8 cellular contexts compared by ENCODE assay signal in the genomic region with DNA sequence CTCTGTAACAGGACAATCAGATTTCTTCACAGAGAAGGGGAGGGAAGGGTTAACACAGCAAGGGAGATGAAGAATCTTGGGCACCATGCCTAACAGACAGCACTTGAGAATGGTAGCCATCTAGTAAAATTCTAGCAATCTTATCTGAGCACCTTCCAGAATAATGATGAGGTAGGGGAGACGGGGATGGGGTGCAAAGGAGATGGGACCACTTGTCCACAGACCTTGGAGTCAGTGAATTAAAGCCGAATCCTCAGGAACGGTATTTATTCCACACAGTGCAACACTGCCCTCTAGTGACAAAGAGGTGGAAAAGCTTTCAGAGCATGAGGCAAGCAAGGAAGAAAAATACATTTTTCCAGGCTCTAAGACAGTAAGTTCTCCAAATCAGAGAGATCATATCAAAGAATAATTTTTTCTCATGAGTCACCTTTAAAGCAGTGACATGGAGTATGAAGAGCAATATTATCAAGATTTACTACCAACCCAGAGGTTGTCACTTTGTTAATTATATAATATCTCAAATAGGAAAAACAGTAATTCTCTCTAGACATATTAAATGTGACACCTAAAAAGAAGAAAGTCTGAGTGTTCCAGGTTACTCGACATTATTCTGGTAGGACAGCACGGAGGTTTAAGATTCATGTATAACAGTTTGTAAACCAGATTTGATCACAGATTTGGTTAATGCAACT. TPM values are rescaled to one million over a fixed set of nuclear protein-coding genes. Genes with fewer than 3 reads are reported as not detected.
DNase-seq lines count a peak whose midpoint lies in the region; ATAC-seq, FAIRE-seq and TF ChIP-seq lines count a peak whose summit lies in the region.

No MANE protein-coding gene starts in this region.

- H3K4me1 ChIP-seq in H1 (replicated peaks in 1 of 4; ENCODE audit: control insufficient read depth in 3 of 4, insufficient read depth in 4 of 4, low read length in 3 of 4) = no peaks in the 10 kb centered on the region

- H3K4me3 Mint-ChIP-seq in T-cell (no peak overlapping the region), memory B cell (no peak overlapping the region)
- H3K4me3 Mint-ChIP-seq in stimulated activated memory B cell treated with anti-CD40 and anti-IgM and Interleukin-4, amounts not matched to agents 10 μg/mL and 1 μg/mL and 100 μg/mL, for 72 hours = no peak overlapping the region

- H3K23ac ChIP-seq in H1 (ENCODE audit: insufficient read length) = no peak overlapping the region

- no peak overlapping the region for H4K8ac ChIP-seq in H1 (ENCODE audit: extremely low read depth, insufficient read depth, low read length)

- no peak overlapping the region for H2BK120ac ChIP-seq in H1 (replicated peaks; ENCODE audit: low read depth, low read length)

- no peak overlapping the region for H4K91ac ChIP-seq in H1 (replicated peaks; ENCODE audit: insufficient read length, low read length)

- no peak overlapping the region for H3K4ac ChIP-seq in H1 (replicated peaks; ENCODE audit: insufficient read length, low read depth, low read length)

- H3K36me3 Mint-ChIP-seq in T-cell = no peaks in the 10 kb centered on the region
- H3K36me3 Mint-ChIP-seq in memory B cell = peaks cover 20% of the 10 kb centered on the region
- H3K36me3 Mint-ChIP-seq in stimulated activated memory B cell treated with anti-CD40 and anti-IgM and Interleukin-4, amounts not matched to agents 10 μg/mL and 1 μg/mL and 100 μg/mL, for 72 hours = peaks cover 51% of the 10 kb centered on the region

- H3K79me2 ChIP-seq in H1 (ENCODE audit: control insufficient read depth in 1 of 2, insufficient read depth in 2 of 2, low read length in 2 of 2) = no peaks in the 10 kb centered on the region

- peak; percentile 85 for FAIRE-seq in GM19239 (lab: Jason Lieb, UNC)
- FAIRE-seq in H1 (lab: Jason Lieb, UNC) = peak; percentile 96

- no peaks in the 10 kb centered on the region for H3K79me1 ChIP-seq in H1 (ENCODE audit: low read depth, low read length)

- H3K4me2 ChIP-seq in H1 (ENCODE audit: insufficient read depth in 1 of 2, low read depth in 2 of 2, low read length in 2 of 2) = no peak overlapping the region

- H2BK5ac ChIP-seq in H1 (ENCODE audit: low read depth, low read length) = no peak overlapping the region

- H3K27ac Mint-ChIP-seq in T-cell (no peak overlapping the region), memory B cell (peak overlapping the region; percentile 26)
- H3K27ac Mint-ChIP-seq in stimulated activated memory B cell treated with anti-CD40 and anti-IgM and Interleukin-4, amounts not matched to agents 10 μg/mL and 1 μg/mL and 100 μg/mL, for 72 hours = no peak overlapping the region

- DNase-seq in D341Med (ENCODE audit: low spot score) (peak; percentile 71), GM19239 (ENCODE audit: insufficient read length, low spot score) (no peak), NCI-H1436 (lab: John Stamatoyannopoulos, UW) (peak; percentile 69), T-cell (peak in 12 of 34 experiments; percentile 9 to 38 (median 18)), H1 (ENCODE audit: low read depth in 1 of 2, low spot score in 2 of 2) (peak in 1 of 2 experiments; percentile 53), memory B cell (ENCODE audit: low spot score in 2 of 2) (peak in 1 of 2 donors; percentile 20), cortex of kidney (lab: John Stamatoyannopoulos, UW) (no peak)

- no peaks in the 10 kb centered on the region for H3K36me3 ChIP-seq in H1 (ENCODE audit: control insufficient read depth in 2 of 4, insufficient read depth in 4 of 4, low read length in 3 of 4)

- H2BK20ac ChIP-seq in H1 (ENCODE audit: low read length) = no peak overlapping the region

- no peak overlapping the region for H2BK15ac ChIP-seq in H1 (ENCODE audit: low read length)

- ATAC-seq in T-cell (replicated peaks in 1 of 4) = peak; percentile 54 to 72 (median 68)
- no peak for ATAC-seq in memory B cell (ENCODE audit: low read depth)
- no peak for ATAC-seq in stimulated activated memory B cell treated with anti-CD40 and anti-IgM and Interleukin-4, amounts not matched to agents 10 μg/mL and 1 μg/mL and 100 μg/mL, for 72 hours

- no peak overlapping the region for H3K14ac ChIP-seq in H1 (ENCODE audit: insufficient read length)

- TF ChIP-seq EP300 in H1 (IDR thresholded peaks at IDR 0.05; ENCODE audit: borderline replicate concordance in 1 of 2, low read depth in 2 of 2, low read length in 2 of 2) = no peak

- no peaks in the 10 kb centered on the region for H3K9me3 ChIP-seq in H1 (ENCODE audit: insufficient read depth in 2 of 2, low read depth in 1 of 2, low read length in 1 of 2)

- CTCF ChIA-PET in T-cell (lab: Charles Lee) (interaction anchor here (0.7 to 2.9 kb wide), 13 partner anchors 8 to 1053 kb away, joined by 3 to 33 read pairs (median 7); partner anchors contain the start of gene PRKACB (in 1 of the 2)), H1 (lab: Charles Lee; ENCODE audit: partially characterized antibody) (interaction anchor here (0.7 to 6.6 kb wide), 41 partner anchors 9 to 1004 kb away, joined by 3 to 59 read pairs (median 4); partner anchors contain the start of gene LPAR3)

- TF ChIP-seq CTCF in H1 (IDR thresholded peaks at IDR 0.05; ENCODE audit: control extremely low read depth in 1 of 3, insufficient read depth in 1 of 3, low read depth in 1 of 3, low read length in 3 of 3) = peak in 2 of 3 experiments; percentile 79 to 83; a peak in 3 of 4 replicates

- TF ChIP-seq RAD21 in H1 (IDR thresholded peaks at IDR 0.05 in 1 of 2, conservative IDR thresholded peaks at IDR 0.05 in 1 of 2; ENCODE audit: low read depth in 2 of 2, low read length in 2 of 2) = peak; percentile 95 to 97

- no peaks in the 10 kb centered on the region for H4K20me1 ChIP-seq in H1 (replicated peaks in 1 of 2; ENCODE audit: control insufficient read depth in 1 of 2, insufficient read depth in 2 of 2, low read length in 2 of 2)

- H3K9me3 Mint-ChIP-seq in T-cell (no peaks in the 10 kb centered on the region), memory B cell (no peaks in the 10 kb centered on the region)
- no peaks in the 10 kb centered on the region for H3K9me3 Mint-ChIP-seq in stimulated activated memory B cell treated with anti-CD40 and anti-IgM and Interleukin-4, amounts not matched to agents 10 μg/mL and 1 μg/mL and 100 μg/mL, for 72 hours

- H4K5ac ChIP-seq in H1 (ENCODE audit: insufficient read length, low read depth, low read length) = no peak overlapping the region

- no peak overlapping the region for H2BK12ac ChIP-seq in H1 (ENCODE audit: low read depth, low read length)

- H3K4me1 Mint-ChIP-seq in T-cell = peaks cover 4 to 6% (median 4%) of the 10 kb centered on the region in 3 donors
- peaks cover 4% of the 10 kb centered on the region for H3K4me1 Mint-ChIP-seq in memory B cell
- no peaks in the 10 kb centered on the region for H3K4me1 Mint-ChIP-seq in stimulated activated memory B cell treated with anti-CD40 and anti-IgM and Interleukin-4, amounts not matched to agents 10 μg/mL and 1 μg/mL and 100 μg/mL, for 72 hours

- H3K23me2 ChIP-seq in H1 (ENCODE audit: low read depth, low read length) = no peaks in the 10 kb centered on the region

- no peak overlapping the region for H2AK5ac ChIP-seq in H1 (ENCODE audit: low read depth, low read length)

- WGBS in H1 (ENCODE audit: extremely low coverage in 1 of 2, insufficient coverage in 1 of 2, insufficient read length in 1 of 2, insufficient replicate concordance in 2 of 2, low coverage in 1 of 2, low lambda C conversion rate in 2 of 2, missing lambda C conversion rate in 1 of 2), 2 experiments = 21% methylated on average over 5 of the region's 5 CpGs; no CpG with 5 or more reads in 1 of the 2 experiments

- no peak overlapping the region for H3K9ac ChIP-seq in H1 (replicated peaks in 1 of 4; ENCODE audit: extremely low read depth in 1 of 4, low read depth in 3 of 4, low read length in 3 of 4)

- H3K27ac ChIP-seq in H1 (ENCODE audit: low read depth, low read length) = no peak overlapping the region

- H3K27me3 Mint-ChIP-seq in T-cell = no peaks in the 10 kb centered on the region
- H3K27me3 Mint-ChIP-seq in memory B cell = no peaks in the 10 kb centered on the region
- no peaks in the 10 kb centered on the region for H3K27me3 Mint-ChIP-seq in stimulated activated memory B cell treated with anti-CD40 and anti-IgM and Interleukin-4, amounts not matched to agents 10 μg/mL and 1 μg/mL and 100 μg/mL, for 72 hours

- no peak overlapping the region for H2AFZ ChIP-seq in H1 (ENCODE audit: low read length)

- no peak for TF ChIP-seq POLR2A in H1 (IDR thresholded peaks at IDR 0.05; ENCODE audit: control extremely low read depth in 1 of 2, low read depth in 2 of 2, low read length in 2 of 2)

- H3K18ac ChIP-seq in H1 (ENCODE audit: extremely low read depth, low read length) = no peak overlapping the region

- H3K27me3 ChIP-seq in H1 (replicated peaks in 1 of 4; ENCODE audit: control insufficient read depth in 3 of 4, extremely low read depth in 1 of 4, insufficient read depth in 3 of 4, low read length in 3 of 4) = no peaks in the 10 kb centered on the region

- H3K56ac ChIP-seq in H1 (replicated peaks; ENCODE audit: insufficient read length, low read depth, low read length) = no peak overlapping the region

- H3K4me3 ChIP-seq in H1 (ENCODE audit: extremely low read depth in 1 of 4, insufficient read depth in 2 of 4, low read depth in 3 of 4, low read length in 4 of 4) = no peak overlapping the region

- POLR2A ChIA-PET in T-cell (lab: Charles Lee) = no interaction called here
- POLR2A ChIA-PET in H1 (lab: Charles Lee; ENCODE audit: partially characterized antibody) = no interaction called here

TF ChIP-seq in H1, 55 proteins besides CTCF, POLR2A, EP300 and RAD21:
- TF ChIP-seq E2F6 (IDR thresholded peaks at IDR 0.05) (no peak), POU5F1 (IDR thresholded peaks at IDR 0.05; ENCODE audit: low read depth, low read length) (no peak), SAP30 (IDR thresholded peaks at IDR 0.05; ENCODE audit: insufficient read depth, insufficient replicate concordance, low read length) (no peak), CBX8 (IDR thresholded peaks at IDR 0.05; ENCODE audit: borderline replicate concordance, low read depth, low read length) (no peak)

RNA-seq across cellular contexts. Expression of gene LPAR3, which starts 43.3 kb away (rescaled TPM):
- total RNA-seq in T-cell = 1 to 10 TPM in 3 of 5 donors, under 1 TPM in 2; 0.75 to 7.0 (median 2.9) TPM
- 25.4 and 26.8 TPM in 2 replicates for total RNA-seq in H1 (2021; fragmentation: NEBNext Ultra II Directional; extraction: Animal tissue kit (Norgen Biotek cat#: 25700))
- 17.1 TPM in 2 replicates for polyA plus RNA-seq in H1 (2011; rRNA removed)
- polyA plus RNA-seq in H1 (2011; cell fraction: cytosol; rRNA removed) = 17.7 TPM
- polyA plus RNA-seq in H1 (2011; cell fraction: nucleus; rRNA removed) = 27.7 TPM
- polyA plus RNA-seq in H1 (2012, experiment 1 of 2) = 13.5 to 17.6 TPM (median 15.6 TPM) in 4 replicates
- polyA plus RNA-seq in H1 (2012, experiment 2 of 2) = 7.4 TPM
- polyA plus RNA-seq in H1 (2013, experiment 1 of 2) = 26.8 TPM
- polyA plus RNA-seq in H1 (2013, experiment 2 of 2) = 27.2 TPM
- 75.4 and 78.3 TPM in 2 replicates for polyA minus RNA-seq in H1 (2011; rRNA and poly(A)+ RNA removed)
- polyA minus RNA-seq in H1 (2011; cell fraction: cytosol; rRNA and poly(A)+ RNA removed) = 30.8 TPM
- polyA minus RNA-seq in H1 (2011; cell fraction: nucleus; rRNA and poly(A)+ RNA removed) = 53.3 TPM

Comparison
In these comparisons a context has a peak if more than half of its experiments do, and no peak if none do; other contexts are left out.
1. DNase-seq: peak in D341Med (single experiment) and NCI-H1436 (single experiment); none in GM19239 (single experiment) and cortex of kidney (single experiment).
2. ATAC-seq: peak in T-cell (4 of 4); none in memory B cell (single experiment) and stimulated activated memory B cell treated with anti-CD40 and anti-IgM and Interleukin-4, amounts not matched to agents 10 μg/mL and 1 μg/mL and 100 μg/mL, for 72 hours (single experiment).